26 cellular contexts compared by ENCODE assay signal in genomic region chr10:64973391-64973790, GRCh38.
"Had no signal": no experiment of that assay in that cellular context is flagged by ENCODE, and none has a peak within 500 bp of the region (broad histone marks: within the 10 kb centered on the region; RNA-seq: fewer than 3 reads in every experiment).

No MANE protein-coding gene starts in this region.

- DNase-seq: stimulated activated CD4-positive, alpha-beta T cell treated with anti-CD3 and anti-CD28 coated beads, Interleukin-2, amount 100 ng/mL, for 48 hours; stimulated activated CD4-positive, alpha-beta T cell treated with anti-CD3 and anti-CD28 coated beads, Interleukin-4, amount 100 ng/mL, for 1 hour; stimulated activated CD4-positive, alpha-beta T cell treated with anti-CD3 and anti-CD28 coated beads, Interleukin-4, amount 100 ng/mL, for 24 hours; stimulated activated CD4-positive, alpha-beta T cell treated with anti-CD3 and anti-CD28 coated beads, Interleukin-4, amount 100 ng/mL, for 4 hours; stimulated activated CD8-positive, alpha-beta memory T cell treated with anti-CD3 and anti-CD28 coated beads, Interleukin-4, amount 100 ng/mL, for 48 hours; stimulated activated naive B cell treated with anti-CD40 and anti-IgM and Interleukin-4, amounts not matched to agents 10 μg/mL and 1 μg/mL and 100 μg/mL, for 72 hours; stimulated activated naive CD4-positive, alpha-beta T cell; stimulated activated naive CD4-positive, alpha-beta T cell treated with Interleukin-2 at 50 U/mL for 16 hours; stimulated activated naive CD8-positive, alpha-beta T cell treated with anti-CD3 and anti-CD28 coated beads, Interleukin-15, amount 100 ng/mL, for 72 hours; stimulated activated naive CD8-positive, alpha-beta T cell treated with anti-CD3 and anti-CD28 coated beads, Interleukin-15, Interleukin-2, amounts not matched to agents 100 U/mL and 50 U/mL, for 24 hours; stomach; substantia nigra; testis; thyroid gland; tibial artery; transverse colon; trophoblast cell; upper lobe of left lung; upper lobe of right lung; uterus had no signal

- H3K4me3 ChIP-seq: stomach, suprapubic skin, testis, thoracic aorta, thyroid gland, tibial artery, tibial nerve, transverse colon, upper lobe of left lung, upper lobe of right lung, uterus, vagina had no signal

- H3K36me3 ChIP-seq: stomach, suprapubic skin, thoracic aorta, thyroid gland, tibial artery, tibial nerve, transverse colon, upper lobe of left lung, upper lobe of right lung, uterus, vagina had no signal

- H3K27ac ChIP-seq: stomach, suprapubic skin, testis, thoracic aorta, thyroid gland, tibial artery, tibial nerve, transverse colon, upper lobe of left lung, upper lobe of right lung, uterus, vagina had no signal

- H3K4me1 ChIP-seq: stomach, suprapubic skin, testis, thyroid gland, tibial artery, tibial nerve, transverse colon, upper lobe of left lung, upper lobe of right lung, uterus, vagina had no signal

- H3K27me3 ChIP-seq: stomach, suprapubic skin, testis, thyroid gland, tibial artery, tibial nerve, transverse colon, upper lobe of left lung, upper lobe of right lung, uterus, vagina had no signal

- H3K9me3 ChIP-seq: stomach, suprapubic skin, testis, thoracic aorta, thyroid gland, tibial artery, tibial nerve, transverse colon, upper lobe of left lung, upper lobe of right lung, uterus, vagina had no signal

- ATAC-seq: stimulated activated effector memory CD8-positive, alpha-beta T cell treated with anti-CD3 and anti-CD28 coated beads, Interleukin-12 subunit alpha, Interleukin-12 subunit beta, amount 100 ng/mL, for 72 hours; stimulated activated memory B cell treated with anti-CD40 and anti-IgM and Interleukin-4, amounts not matched to agents 10 μg/mL and 1 μg/mL and 100 μg/mL, for 72 hours; stimulated activated naive B cell treated with anti-CD40 and anti-IgM and Interleukin-4, amounts not matched to agents 10 μg/mL and 1 μg/mL and 100 μg/mL, for 72 hours; stimulated activated naive CD8-positive, alpha-beta T cell treated with anti-CD3 and anti-CD28 coated beads, Interleukin-15, amount 100 ng/mL, for 72 hours; stimulated activated naive CD8-positive, alpha-beta T cell treated with anti-CD3 and anti-CD28 coated beads, Interleukin-15, Interleukin-2, amounts not matched to agents 100 U/mL and 50 U/mL, for 24 hours; upper lobe of right lung had no signal
